ENCODE assay signal across 23 cellular contexts in genomic region chr20:16951876-16952275, GRCh38.
DNase-seq lines count a peak whose midpoint lies in the region; ATAC-seq and TF ChIP-seq lines count a peak whose summit lies in the region.
"Had no signal": no experiment of that assay in that cellular context is flagged by ENCODE, and none has a peak within 500 bp of the region (broad histone marks: within the 10 kb centered on the region; RNA-seq: fewer than 3 reads in every experiment).

No MANE protein-coding gene starts in this region.

- H2AFZ ChIP-seq in neural cell (ENCODE audit: low read depth, low read length) (no peak overlapping the region), trophoblast cell (ENCODE audit: insufficient read depth, low read length, poor library complexity) (no peak overlapping the region)

- DNase-seq in LNCaP clone FGC (ENCODE audit: low read depth), result peak; percentile 3
- peak; percentile 92 to 93 for DNase-seq in trophoblast cell
- DNase-seq in SHP77 (lab: John Stamatoyannopoulos, UW), result no peak
- no peak for DNase-seq in NCI-H1092 (lab: John Stamatoyannopoulos, UW)
- DNase-seq in left colon, result no peak
- DNase-seq: 8988T; ACHN; BE2C; C1 segment of cervical spinal cord; CD4-positive, alpha-beta memory T cell; CD4-positive, CD25-positive, alpha-beta regulatory T cell; CD8-positive, alpha-beta memory T cell; COR-L47; DMS 273 treated with DMSO at 0.1 percent for 48 hours; DMS153; DMS53; DMS79; DND-41; EL; GDM1 had no signal

- no peaks in the 10 kb centered on the region for H3K36me3 ChIP-seq in neural cell (ENCODE audit: insufficient read depth, low read length)
- no peaks in the 10 kb centered on the region for H3K36me3 ChIP-seq in trophoblast cell (ENCODE audit: control insufficient read depth in 1 of 2, insufficient read depth in 2 of 2, low read length in 2 of 2)
- H3K36me3 ChIP-seq: BE2C, BLaER1 had no signal

- H3F3A ChIP-seq in neural cell (ENCODE audit: insufficient read depth, low read length, poor library complexity, severe bottlenecking), result no peaks in the 10 kb centered on the region

- H3K4ac ChIP-seq in trophoblast cell (ENCODE audit: low read depth, low read length), result no peak overlapping the region

- no peak overlapping the region for H3K18ac ChIP-seq in trophoblast cell (ENCODE audit: low read length)

- TF ChIP-seq CTCF in LNCaP clone FGC (IDR thresholded peaks at IDR 0.05; ENCODE audit: control insufficient read depth, extremely low read depth, insufficient read depth), result no peak
- no peak for TF ChIP-seq CTCF in neural cell (IDR thresholded peaks at IDR 0.05; ENCODE audit: poor library complexity, severe bottlenecking)

- H2BK12ac ChIP-seq in trophoblast cell (ENCODE audit: low read length), result no peak overlapping the region

- H3K27me3 ChIP-seq in neural cell (ENCODE audit: insufficient read depth, low read depth, low read length), result no peaks in the 10 kb centered on the region
- H3K27me3 ChIP-seq in trophoblast cell (ENCODE audit: insufficient read depth, low read length), result no peaks in the 10 kb centered on the region
- H3K27me3 ChIP-seq: BE2C, BLaER1 had no signal

- no peak for TF ChIP-seq RAD21 in neural cell (conservative IDR thresholded peaks at IDR 0.05)

- no peak overlapping the region for H2BK120ac ChIP-seq in trophoblast cell (ENCODE audit: insufficient read depth, low read length, poor library complexity)

- H2AK5ac ChIP-seq in trophoblast cell (ENCODE audit: low read length), result no peak overlapping the region

- no peak overlapping the region for H4K91ac ChIP-seq in trophoblast cell (ENCODE audit: low read depth, low read length)

- H3K4me1 ChIP-seq in trophoblast cell (ENCODE audit: control insufficient read depth in 1 of 2, insufficient read depth in 2 of 2, low read length in 2 of 2), result peaks cover 0 to 8% of the 10 kb centered on the region in 2 experiments
- H3K4me1 ChIP-seq: BE2C, BLaER1 had no signal

- H4K8ac ChIP-seq in trophoblast cell (ENCODE audit: low read depth, low read length), result no peak overlapping the region

- no peak overlapping the region for H3K14ac ChIP-seq in trophoblast cell (ENCODE audit: low read length)

- H2BK5ac ChIP-seq in trophoblast cell (ENCODE audit: low read depth, low read length, poor library complexity), result no peak overlapping the region

- H3K9me2 ChIP-seq in neural cell (ENCODE audit: insufficient read depth, low read length), result no peaks in the 10 kb centered on the region

- no peaks in the 10 kb centered on the region for H3K79me1 ChIP-seq in trophoblast cell (ENCODE audit: low read length)

- no peaks in the 10 kb centered on the region for H4K20me1 ChIP-seq in neural cell (ENCODE audit: insufficient read depth)
- H4K20me1 ChIP-seq: BLaER1 had no signal

- H3K4me2 ChIP-seq in neural cell (ENCODE audit: low read length) (peak overlapping the region; percentile 9), trophoblast cell (ENCODE audit: low read length) (no peak overlapping the region)
- H3K4me2 ChIP-seq: BLaER1 had no signal

- H3K79me2 ChIP-seq in neural cell (replicated peaks; ENCODE audit: insufficient read depth, low read length), result no peaks in the 10 kb centered on the region
- H3K79me2 ChIP-seq in trophoblast cell (ENCODE audit: control insufficient read depth, insufficient read depth, low read length, poor library complexity), result no peaks in the 10 kb centered on the region

- H3K4me3 ChIP-seq in LNCaP clone FGC (ENCODE audit: low read depth, low read length) (no peak overlapping the region), neural cell (ENCODE audit: low read length) (no peak overlapping the region), trophoblast cell (ENCODE audit: low read depth, low read length) (no peak overlapping the region)
- H3K4me3 ChIP-seq: BLaER1, GM12878 had no signal

- no peak overlapping the region for H4K12ac ChIP-seq in trophoblast cell (ENCODE audit: low read depth, low read length)

- no peak overlapping the region for H3K23ac ChIP-seq in trophoblast cell (ENCODE audit: low read length)

- ATAC-seq in left colon, result no peak
- ATAC-seq: GM12878 had no signal

- H3K9me3 ChIP-seq in neural cell (ENCODE audit: low read length) (peaks cover 6% of the 10 kb centered on the region), trophoblast cell (ENCODE audit: insufficient read depth, low read depth, low read length) (no peaks in the 10 kb centered on the region)
- H3K9me3 ChIP-seq: BE2C had no signal

- no peak for TF ChIP-seq EP300 in neural cell (conservative IDR thresholded peaks at IDR 0.05; ENCODE audit: poor library complexity, severe bottlenecking)

- WGBS in trophoblast cell (ENCODE audit: extremely low coverage, insufficient coverage, insufficient read length), result 100% methylated on average over 1 of the region's 2 CpGs

- intact Hi-C loops in left colon (cut with DNase I, micrococcal nuclease), result no loop called here

- peak overlapping the region; percentile 87 for H3K27ac ChIP-seq in neural cell (ENCODE audit: low read length)
- H3K27ac ChIP-seq in trophoblast cell (ENCODE audit: low read depth, low read length), result no peak overlapping the region
- H3K27ac ChIP-seq: BLaER1 had no signal

- H3K9ac ChIP-seq in neural cell (ENCODE audit: low read length), result no peak overlapping the region
- H3K9ac ChIP-seq in trophoblast cell (ENCODE audit: low read length), result no peak overlapping the region
- H3K9ac ChIP-seq: BLaER1 had no signal

TF ChIP-seq in neural cell, 6 proteins besides CTCF, POLR2A, EP300 and RAD21:
- TF ChIP-seq EZH2 (IDR thresholded peaks at IDR 0.05; ENCODE audit: borderline replicate concordance, insufficient read depth, low read length, poor library complexity, severe bottlenecking), result no peak
- TF ChIP-seq MXI1 (conservative IDR thresholded peaks at IDR 0.05; ENCODE audit: poor library complexity, severe bottlenecking), result no peak
- no peak for TF ChIP-seq SMC3 (conservative IDR thresholded peaks at IDR 0.05; ENCODE audit: poor library complexity)
- TF ChIP-seq POLR2AphosphoS5 (IDR thresholded peaks at IDR 0.05), result no peak

Comparison
In these comparisons a context has a peak if more than half of its experiments do, and no peak if none do; other contexts are left out.
1. DNase-seq: peak in LNCaP clone FGC (single experiment) and trophoblast cell (2 of 2); none in SHP77 (0 of 2), NCI-H1092 (single experiment) and left colon (0 of 2).